1 cellular context compared by ENCODE assay signal in genomic region chr6:11093591-11094410, GRCh38.
TF ChIP-seq lines count a peak whose summit lies in the region.

SMIM13 (plus strand) TSS chr6:11093834; CDS start chr6:11094314, 480 bp downstream.

TF ChIP-seq in HepG2, 621 proteins besides CTCF, POLR2A, EP300 and RAD21 (continued from another document and continues in another):
- TF ChIP-seq, protein P1, sequence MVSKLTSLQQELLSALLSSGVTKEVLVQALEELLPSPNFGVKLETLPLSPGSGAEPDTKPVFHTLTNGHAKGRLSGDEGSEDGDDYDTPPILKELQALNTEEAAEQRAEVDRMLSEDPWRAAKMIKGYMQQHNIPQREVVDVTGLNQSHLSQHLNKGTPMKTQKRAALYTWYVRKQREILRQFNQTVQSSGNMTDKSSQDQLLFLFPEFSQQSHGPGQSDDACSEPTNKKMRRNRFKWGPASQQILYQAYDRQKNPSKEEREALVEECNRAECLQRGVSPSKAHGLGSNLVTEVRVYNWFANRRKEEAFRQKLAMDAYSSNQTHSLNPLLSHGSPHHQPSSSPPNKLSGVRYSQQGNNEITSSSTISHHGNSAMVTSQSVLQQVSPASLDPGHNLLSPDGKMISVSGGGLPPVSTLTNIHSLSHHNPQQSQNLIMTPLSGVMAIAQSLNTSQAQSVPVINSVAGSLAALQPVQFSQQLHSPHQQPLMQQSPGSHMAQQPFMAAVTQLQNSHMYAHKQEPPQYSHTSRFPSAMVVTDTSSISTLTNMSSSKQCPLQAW (CRISPR knock-in tag; IDR thresholded peaks at IDR 0.05): peak; percentile 96
- TF ChIP-seq THAP9 (CRISPR knock-in tag; IDR thresholded peaks at IDR 0.05; ENCODE audit: borderline replicate concordance): peak; percentile 92
- TF ChIP-seq GTF3A (CRISPR knock-in tag; conservative IDR thresholded peaks at IDR 0.05): no peak
- TF ChIP-seq KDM2A (CRISPR knock-in tag; IDR thresholded peaks at IDR 0.05; ENCODE audit: borderline replicate concordance, low read depth): peak; percentile 97
- TF ChIP-seq ZNF7 (CRISPR knock-in tag; IDR thresholded peaks at IDR 0.05): no peak
- TF ChIP-seq, protein P2, sequence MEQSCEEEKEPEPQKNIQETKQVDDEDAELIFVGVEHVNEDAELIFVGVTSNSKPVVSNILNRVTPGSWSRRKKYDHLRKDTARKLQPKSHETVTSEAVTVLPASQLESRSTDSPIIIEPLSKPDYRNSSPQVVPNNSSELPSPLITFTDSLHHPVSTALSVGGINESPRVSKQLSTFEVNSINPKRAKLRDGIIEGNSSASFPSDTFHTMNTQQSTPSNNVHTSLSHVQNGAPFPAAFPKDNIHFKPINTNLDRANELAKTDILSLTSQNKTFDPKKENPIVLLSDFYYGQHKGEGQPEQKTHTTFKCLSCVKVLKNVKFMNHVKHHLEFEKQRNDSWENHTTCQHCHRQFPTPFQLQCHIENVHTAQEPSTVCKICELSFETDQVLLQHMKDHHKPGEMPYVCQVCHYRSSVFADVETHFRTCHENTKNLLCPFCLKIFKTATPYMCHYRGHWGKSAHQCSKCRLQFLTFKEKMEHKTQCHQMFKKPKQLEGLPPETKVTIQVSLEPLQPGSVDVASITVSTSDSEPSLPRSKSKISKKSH (CRISPR knock-in tag; IDR thresholded peaks at IDR 0.05; ENCODE audit: borderline replicate concordance): peak; percentile 73; the same call in 1 of the 2 replicates
- 0 out of 2 replicates have a peak, but pooled peaks have one; percentile 57 for TF ChIP-seq RELA (CRISPR knock-in tag; IDR thresholded peaks at IDR 0.05)
- peak; percentile 74 for TF ChIP-seq ATF1 (CRISPR knock-in tag; IDR thresholded peaks at IDR 0.05)
- TF ChIP-seq ZNF878 (CRISPR knock-in tag; IDR thresholded peaks at IDR 0.05): no peak
- TF ChIP-seq ZNF709 (CRISPR knock-in tag; IDR thresholded peaks at IDR 0.05): peak; percentile 90; the same call in 1 of the 2 replicates
- TF ChIP-seq HDAC6 (IDR thresholded peaks at IDR 0.05; ENCODE audit: low read depth, low read length): no peak
- TF ChIP-seq SMAD9 (CRISPR knock-in tag; IDR thresholded peaks at IDR 0.05): no peak
- peak; percentile 92 for TF ChIP-seq ZNF264 (CRISPR knock-in tag; IDR thresholded peaks at IDR 0.05)
- TF ChIP-seq ZNF256 (CRISPR knock-in tag; conservative IDR thresholded peaks at IDR 0.05): no peak; the same call in 1 of the 2 replicates
- no peak for TF ChIP-seq HNF4G (IDR thresholded peaks at IDR 0.05; ENCODE audit: borderline replicate concordance, low read depth, low read length)
- TF ChIP-seq HNF4G (CRISPR knock-in tag; IDR thresholded peaks at IDR 0.05; ENCODE audit: borderline replicate concordance, low read depth): peak; percentile 73
- TF ChIP-seq JUNB (CRISPR knock-in tag; IDR thresholded peaks at IDR 0.05; ENCODE audit: borderline replicate concordance): no peak
- TF ChIP-seq ARID5B (CRISPR knock-in tag; IDR thresholded peaks at IDR 0.05): peak; percentile 76
- no peak for TF ChIP-seq MTA3 (CRISPR knock-in tag; IDR thresholded peaks at IDR 0.05)
- TF ChIP-seq POLR2G (IDR thresholded peaks at IDR 0.05; ENCODE audit: low read depth, low read length): peak; percentile 95
- TF ChIP-seq, protein P3, sequence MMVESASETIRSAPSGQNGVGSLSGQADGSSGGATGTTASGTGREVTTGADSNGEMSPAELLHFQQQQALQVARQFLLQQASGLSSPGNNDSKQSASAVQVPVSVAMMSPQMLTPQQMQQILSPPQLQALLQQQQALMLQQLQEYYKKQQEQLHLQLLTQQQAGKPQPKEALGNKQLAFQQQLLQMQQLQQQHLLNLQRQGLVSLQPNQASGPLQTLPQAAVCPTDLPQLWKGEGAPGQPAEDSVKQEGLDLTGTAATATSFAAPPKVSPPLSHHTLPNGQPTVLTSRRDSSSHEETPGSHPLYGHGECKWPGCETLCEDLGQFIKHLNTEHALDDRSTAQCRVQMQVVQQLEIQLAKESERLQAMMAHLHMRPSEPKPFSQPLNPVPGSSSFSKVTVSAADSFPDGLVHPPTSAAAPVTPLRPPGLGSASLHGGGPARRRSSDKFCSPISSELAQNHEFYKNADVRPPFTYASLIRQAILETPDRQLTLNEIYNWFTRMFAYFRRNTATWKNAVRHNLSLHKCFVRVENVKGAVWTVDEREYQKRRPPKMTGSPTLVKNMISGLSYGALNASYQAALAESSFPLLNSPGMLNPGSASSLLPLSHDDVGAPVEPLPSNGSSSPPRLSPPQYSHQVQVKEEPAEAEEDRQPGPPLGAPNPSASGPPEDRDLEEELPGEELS (CRISPR knock-in tag; IDR thresholded peaks at IDR 0.05): peak; percentile 55
- peak; percentile 68 for TF ChIP-seq HIC2 (CRISPR knock-in tag; IDR thresholded peaks at IDR 0.05; ENCODE audit: low read depth)
- TF ChIP-seq, protein P4, sequence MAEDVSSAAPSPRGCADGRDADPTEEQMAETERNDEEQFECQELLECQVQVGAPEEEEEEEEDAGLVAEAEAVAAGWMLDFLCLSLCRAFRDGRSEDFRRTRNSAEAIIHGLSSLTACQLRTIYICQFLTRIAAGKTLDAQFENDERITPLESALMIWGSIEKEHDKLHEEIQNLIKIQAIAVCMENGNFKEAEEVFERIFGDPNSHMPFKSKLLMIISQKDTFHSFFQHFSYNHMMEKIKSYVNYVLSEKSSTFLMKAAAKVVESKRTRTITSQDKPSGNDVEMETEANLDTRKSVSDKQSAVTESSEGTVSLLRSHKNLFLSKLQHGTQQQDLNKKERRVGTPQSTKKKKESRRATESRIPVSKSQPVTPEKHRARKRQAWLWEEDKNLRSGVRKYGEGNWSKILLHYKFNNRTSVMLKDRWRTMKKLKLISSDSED (CRISPR knock-in tag; IDR thresholded peaks at IDR 0.05): peak; percentile 68; the same call in 1 of the 2 replicates
- TF ChIP-seq ZNF329 (CRISPR knock-in tag; IDR thresholded peaks at IDR 0.05; ENCODE audit: low read depth): peak; percentile 61; the same call in 1 of the 2 replicates
- peak; percentile 93; the same call in 1 of the 2 replicates for TF ChIP-seq TBP (CRISPR knock-in tag; IDR thresholded peaks at IDR 0.05)
- TF ChIP-seq PHF8 (CRISPR knock-in tag; IDR thresholded peaks at IDR 0.05): peak; percentile 93
- TF ChIP-seq ZNF3 (CRISPR knock-in tag; IDR thresholded peaks at IDR 0.05): no peak
- no peak for TF ChIP-seq FOXM1 (CRISPR knock-in tag; IDR thresholded peaks at IDR 0.05)
- TF ChIP-seq ZNF232 (CRISPR knock-in tag; IDR thresholded peaks at IDR 0.05; ENCODE audit: borderline replicate concordance): 0 out of 2 replicates have a peak, but pooled peaks have one; percentile 60
- TF ChIP-seq, protein P5, sequence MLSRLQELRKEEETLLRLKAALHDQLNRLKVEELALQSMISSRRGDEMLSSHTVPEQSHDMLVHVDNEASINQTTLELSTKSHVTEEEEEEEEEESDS (CRISPR knock-in tag; IDR thresholded peaks at IDR 0.05; ENCODE audit: borderline replicate concordance): 0 out of 2 replicates have a peak, but pooled peaks have one; percentile 53
- TF ChIP-seq, protein P6, sequence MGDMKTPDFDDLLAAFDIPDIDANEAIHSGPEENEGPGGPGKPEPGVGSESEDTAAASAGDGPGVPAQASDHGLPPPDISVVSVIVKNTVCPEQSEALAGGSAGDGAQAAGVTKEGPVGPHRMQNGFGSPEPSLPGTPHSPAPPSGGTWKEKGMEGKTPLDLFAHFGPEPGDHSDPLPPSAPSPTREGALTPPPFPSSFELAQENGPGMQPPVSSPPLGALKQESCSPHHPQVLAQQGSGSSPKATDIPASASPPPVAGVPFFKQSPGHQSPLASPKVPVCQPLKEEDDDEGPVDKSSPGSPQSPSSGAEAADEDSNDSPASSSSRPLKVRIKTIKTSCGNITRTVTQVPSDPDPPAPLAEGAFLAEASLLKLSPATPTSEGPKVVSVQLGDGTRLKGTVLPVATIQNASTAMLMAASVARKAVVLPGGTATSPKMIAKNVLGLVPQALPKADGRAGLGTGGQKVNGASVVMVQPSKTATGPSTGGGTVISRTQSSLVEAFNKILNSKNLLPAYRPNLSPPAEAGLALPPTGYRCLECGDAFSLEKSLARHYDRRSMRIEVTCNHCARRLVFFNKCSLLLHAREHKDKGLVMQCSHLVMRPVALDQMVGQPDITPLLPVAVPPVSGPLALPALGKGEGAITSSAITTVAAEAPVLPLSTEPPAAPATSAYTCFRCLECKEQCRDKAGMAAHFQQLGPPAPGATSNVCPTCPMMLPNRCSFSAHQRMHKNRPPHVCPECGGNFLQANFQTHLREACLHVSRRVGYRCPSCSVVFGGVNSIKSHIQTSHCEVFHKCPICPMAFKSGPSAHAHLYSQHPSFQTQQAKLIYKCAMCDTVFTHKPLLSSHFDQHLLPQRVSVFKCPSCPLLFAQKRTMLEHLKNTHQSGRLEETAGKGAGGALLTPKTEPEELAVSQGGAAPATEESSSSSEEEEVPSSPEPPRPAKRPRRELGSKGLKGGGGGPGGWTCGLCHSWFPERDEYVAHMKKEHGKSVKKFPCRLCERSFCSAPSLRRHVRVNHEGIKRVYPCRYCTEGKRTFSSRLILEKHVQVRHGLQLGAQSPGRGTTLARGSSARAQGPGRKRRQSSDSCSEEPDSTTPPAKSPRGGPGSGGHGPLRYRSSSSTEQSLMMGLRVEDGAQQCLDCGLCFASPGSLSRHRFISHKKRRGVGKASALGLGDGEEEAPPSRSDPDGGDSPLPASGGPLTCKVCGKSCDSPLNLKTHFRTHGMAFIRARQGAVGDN (CRISPR knock-in tag; IDR thresholded peaks at IDR 0.05): peak; percentile 95
- TF ChIP-seq MIER3 (CRISPR knock-in tag; IDR thresholded peaks at IDR 0.05; ENCODE audit: borderline replicate concordance): peak; percentile 79; the same call in 1 of the 2 replicates
- TF ChIP-seq PAX8 (CRISPR knock-in tag; IDR thresholded peaks at IDR 0.05; ENCODE audit: borderline replicate concordance): peak; percentile 49; the same call in 1 of the 2 replicates
- peak; percentile 86; the same call in 1 of the 2 replicates for TF ChIP-seq ZSCAN30 (CRISPR knock-in tag; IDR thresholded peaks at IDR 0.05)
- TF ChIP-seq PHF20 (CRISPR knock-in tag; IDR thresholded peaks at IDR 0.05): peak; percentile 72
